Comparison of ENCODE assay signal across 17 cellular contexts in the genomic region with DNA sequence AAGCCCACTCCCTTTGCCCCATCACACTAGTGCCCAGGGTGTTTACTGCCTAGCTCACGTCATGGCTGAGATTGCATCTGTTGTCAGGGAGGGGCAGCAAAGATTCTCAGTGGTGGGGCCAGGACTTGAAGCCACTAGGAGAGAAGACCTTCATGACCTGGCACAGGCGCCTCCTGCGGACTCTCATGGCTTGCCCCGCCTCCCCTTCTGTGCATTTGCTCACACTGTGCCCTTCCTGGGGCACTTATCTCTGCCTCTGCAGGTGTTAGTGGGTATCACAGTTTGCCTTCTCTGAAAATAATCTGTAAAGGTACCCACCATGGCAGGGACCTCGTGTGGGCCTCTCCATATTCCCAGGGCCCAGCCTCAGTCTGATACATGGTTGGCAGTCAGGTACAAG. TPM values are rescaled to one million over a fixed set of nuclear protein-coding genes. Genes with fewer than 3 reads are reported as not detected.
A peak's percentile ranks its signal among the peaks of the same experiment; 100 is the strongest.
DNase-seq lines count a peak whose midpoint lies in the region; ATAC-seq and TF ChIP-seq lines count a peak whose summit lies in the region.
"Had no signal": no experiment of that assay in that cellular context is flagged by ENCODE, and none has a peak within 500 bp of the region (broad histone marks: within the 10 kb centered on the region; RNA-seq: fewer than 3 reads in every experiment).

No MANE protein-coding gene starts in this region.

- no peak for TF ChIP-seq CTCF in CD14-positive monocyte (IDR thresholded peaks at IDR 0.05)
- TF ChIP-seq CTCF in GM06990 (IDR thresholded peaks at IDR 0.05; ENCODE audit: insufficient read depth, low read length, poor library complexity, severe bottlenecking): peak; percentile 11

- peaks cover 3% of the 10 kb centered on the region in 2 donors for H3K36me3 Mint-ChIP-seq in CD14-positive monocyte
- H3K36me3 Mint-ChIP-seq: naive B cell had no signal

- H3K27ac Mint-ChIP-seq in CD14-positive monocyte: no peak overlapping the region
- H3K27ac Mint-ChIP-seq: activated T-helper 2 cell treated with anti-CD3 and anti-CD28 coated beads, Interferon-gamma antibody, Interleukin-2, Interleukin-4, amounts not matched to agents 10 μg/mL and 5 μg/mL and 100 μg/mL, durations not matched to agents 14 hours and 24 hours and 36 hours had no signal

- peaks cover 0 to 7% (median 2%) of the 10 kb centered on the region in 7 donors for H3K9me3 Mint-ChIP-seq in CD14-positive monocyte
- H3K9me3 Mint-ChIP-seq: activated T-helper 2 cell treated with anti-CD3 and anti-CD28 coated beads, Interferon-gamma antibody, Interleukin-2, Interleukin-4, amounts not matched to agents 10 μg/mL and 5 μg/mL and 100 μg/mL, durations not matched to agents 14 hours and 24 hours and 36 hours had no signal

- ATAC-seq in GM21529 (IDR thresholded peaks at IDR 0.05; ENCODE audit: unreplicated experiment) (no peak), left ventricle myocardium superior (no peak), left cardiac atrium (no peak)

- peaks cover 3% of the 10 kb centered on the region for H3K27me3 ChIP-seq in GM06990 (replicated peaks; ENCODE audit: control insufficient read depth, insufficient read depth, low read length)
- H3K27me3 ChIP-seq: colonic mucosa had no signal

- peaks cover 45 to 50% (median 48%) of the 10 kb centered on the region in 3 donors for H3K27me3 Mint-ChIP-seq in CD14-positive monocyte (ENCODE audit: low read depth in 3 of 3)

- intact Hi-C loops in CD14-positive monocyte (cut with micrococcal nuclease): no loop called here
- intact Hi-C loops in left ventricle myocardium superior (cut with micrococcal nuclease): no loop called here
- intact Hi-C loops in left cardiac atrium (cut with DNase I): no loop called here

- no peak overlapping the region for H3K4me3 ChIP-seq in GM06990 (replicated peaks; ENCODE audit: low read depth, low read length)
- H3K4me3 ChIP-seq: colonic mucosa, thoracic aorta had no signal

- no peaks in the 10 kb centered on the region for H3K36me3 ChIP-seq in GM06990 (ENCODE audit: control insufficient read depth, insufficient read depth, low read length)
- H3K36me3 ChIP-seq: colonic mucosa had no signal

- peaks cover 9% of the 10 kb centered on the region for H3K4me1 Mint-ChIP-seq in CD14-positive monocyte

- DNase-seq in CD14-positive monocyte (ENCODE audit: low spot score): peak; percentile 19
- DNase-seq in GM06990 (ENCODE audit: extremely low read depth, insufficient read length): no peak
- DNase-seq in NCI-H2171 treated with DMSO at 0.1 percent for 48 hours (lab: John Stamatoyannopoulos, UW): peak; percentile 74
- DNase-seq in islet precursor cell: peak; percentile 58
- no peak for DNase-seq in left ventricle myocardium superior
- DNase-seq in NCI-H128 (lab: John Stamatoyannopoulos, UW; ENCODE audit: unreplicated experiment): no peak
- DNase-seq in left cardiac atrium: no peak
- DNase-seq: colonic mucosa; erythroblast; kidney glomerular epithelial cell; naive B cell; NCI-H1436; NK-92 treated with Interleukin-12 subunit alpha and Interleukin-12 subunit beta, amount 100 ng/mL, for 24 hours; stimulated activated CD4-positive, alpha-beta T cell treated with anti-CD3 and anti-CD28 coated beads, Interleukin-1b, Interleukin-23, amount 100 ng/mL, for 48 hours had no signal

- H3K4me3 Mint-ChIP-seq in CD14-positive monocyte: no peak overlapping the region

RNA-seq across cellular contexts. Expression of gene PTPRU, which starts 20.1 kb away (rescaled TPM):
- under 1 TPM in 1 of 2 donors, not detected in 1; 0.42 TPM for polyA plus RNA-seq in CD14-positive monocyte
- total RNA-seq in left ventricle myocardium superior (19.2 TPM), left cardiac atrium (10 to 100 TPM; 13.6 to 18.2 TPM)

RNA-seq across cellular contexts. Expression of gene MECR, which starts 25.7 kb away (rescaled TPM):
- polyA plus RNA-seq in CD14-positive monocyte: 1 to 10 TPM; 6.3 to 7.5 TPM
- total RNA-seq in left ventricle myocardium superior (33.1 TPM), left cardiac atrium (10 to 100 TPM; 25.8 to 26.2 TPM)

Comparison
In these comparisons a context has a peak if more than half of its experiments do, and no peak if none do; other contexts are left out.
1. DNase-seq: peak in CD14-positive monocyte (single experiment), NCI-H2171 treated with DMSO at 0.1 percent for 48 hours (single experiment) and islet precursor cell (single experiment); none in GM06990 (single experiment), left ventricle myocardium superior (single experiment), NCI-H128 (single experiment) and left cardiac atrium (single experiment).